In genomic region chr2:65040414-65041261, GRCh38 we compare ENCODE assay signal across 8 cellular contexts. TPM values are rescaled to one million over a fixed set of nuclear protein-coding genes. Genes with fewer than 3 reads are reported as not detected.
A peak's percentile ranks its signal among the peaks of the same experiment; 100 is the strongest.
DNase-seq lines count a peak whose midpoint lies in the region; ATAC-seq and TF ChIP-seq lines count a peak whose summit lies in the region.

No MANE protein-coding gene starts in this region.

- H3K27ac Mint-ChIP-seq in chondrocyte (ENCODE audit: unreplicated experiment) = no peak overlapping the region

- H3K4me3 Mint-ChIP-seq in chondrocyte (ENCODE audit: unreplicated experiment) = peak overlapping the region; percentile 62

- DNase-seq in A172 (ENCODE audit: low spot score) (peak; percentile 87), NCI-H446 treated with DMSO at 0.1 percent for 48 hours (lab: John Stamatoyannopoulos, UW) (peak; percentile 49), chondrocyte (ENCODE audit: low spot score) (no peak)
- peak; percentile 61 to 63 for DNase-seq in activated CD4-positive, alpha-beta T cell treated with anti-CD3 and anti-CD28 coated beads for 24 hours (ENCODE audit: low read depth in 2 of 2)
- DNase-seq in stimulated activated CD4-positive, alpha-beta T cell treated with anti-CD3 and anti-CD28 coated beads, Interleukin-4, amount 100 ng/mL, for 4 hours = peak; percentile 57 to 70

- H3K4me3 ChIP-seq in liver (ENCODE audit: low read depth in 1 of 3, low read length in 3 of 3) = no peak overlapping the region

- ATAC-seq in GM18502 (IDR thresholded peaks at IDR 0.05; ENCODE audit: poor library complexity, unreplicated experiment) (peak; percentile 76), HG03175 (IDR thresholded peaks at IDR 0.05; ENCODE audit: unreplicated experiment) (peak; percentile 86)

- H3K9ac ChIP-seq in liver (ENCODE audit: low read depth in 1 of 2, low read length in 2 of 2) = peak overlapping the region in 1 of 2 donors; percentile 39

- peaks cover 22% of the 10 kb centered on the region for H3K4me1 Mint-ChIP-seq in chondrocyte (ENCODE audit: low read depth)

- H3K4me1 ChIP-seq in liver (ENCODE audit: control insufficient read depth in 4 of 4, insufficient read depth in 4 of 4, low read length in 3 of 4) = peaks cover 0 to 5% (median 4%) of the 10 kb centered on the region in 4 donors

- peaks cover 2% of the 10 kb centered on the region for H3K36me3 Mint-ChIP-seq in chondrocyte (ENCODE audit: low read depth)

- 27% methylated on average over 13 of the region's 13 CpGs for WGBS in liver

- H3K9me3 Mint-ChIP-seq in chondrocyte (ENCODE audit: low read depth) = no peaks in the 10 kb centered on the region

- H3K27ac ChIP-seq in liver (ENCODE audit: low read depth in 1 of 2, low read length in 2 of 2) = no peak overlapping the region

- H3K9me3 ChIP-seq in liver (ENCODE audit: control insufficient read depth in 4 of 4, low read length in 3 of 4) = peaks cover 0 to 3% (median 0%) of the 10 kb centered on the region in 4 donors

- H3K27me3 ChIP-seq in liver (ENCODE audit: control insufficient read depth in 4 of 4, insufficient read depth in 4 of 4, low read length in 3 of 4) = no peaks in the 10 kb centered on the region

- TF ChIP-seq CTCF in chondrocyte (IDR thresholded peaks at IDR 0.05) (peak; percentile 95), liver (IDR thresholded peaks at IDR 0.05; ENCODE audit: low read depth, low read length, missing input control) (peak; percentile 99)

- H3K27me3 Mint-ChIP-seq in chondrocyte (ENCODE audit: low read depth) = no peaks in the 10 kb centered on the region

- no peaks in the 10 kb centered on the region for H3K36me3 ChIP-seq in liver (ENCODE audit: control insufficient read depth in 4 of 4, insufficient read depth in 3 of 4, low read depth in 1 of 4, low read length in 3 of 4)

- TF ChIP-seq RAD21 in liver (IDR thresholded peaks at IDR 0.05) = peak; percentile 97 to 98

TF ChIP-seq in liver, 16 proteins besides CTCF, POLR2A, EP300 and RAD21:
- TF ChIP-seq JUND (IDR thresholded peaks at IDR 0.05) = no peak
- peak; percentile 8 for TF ChIP-seq FOXA2 (IDR thresholded peaks at IDR 0.05)
- TF ChIP-seq FOXA1 (IDR thresholded peaks at IDR 0.05) = no peak
- TF ChIP-seq, protein P1, sequence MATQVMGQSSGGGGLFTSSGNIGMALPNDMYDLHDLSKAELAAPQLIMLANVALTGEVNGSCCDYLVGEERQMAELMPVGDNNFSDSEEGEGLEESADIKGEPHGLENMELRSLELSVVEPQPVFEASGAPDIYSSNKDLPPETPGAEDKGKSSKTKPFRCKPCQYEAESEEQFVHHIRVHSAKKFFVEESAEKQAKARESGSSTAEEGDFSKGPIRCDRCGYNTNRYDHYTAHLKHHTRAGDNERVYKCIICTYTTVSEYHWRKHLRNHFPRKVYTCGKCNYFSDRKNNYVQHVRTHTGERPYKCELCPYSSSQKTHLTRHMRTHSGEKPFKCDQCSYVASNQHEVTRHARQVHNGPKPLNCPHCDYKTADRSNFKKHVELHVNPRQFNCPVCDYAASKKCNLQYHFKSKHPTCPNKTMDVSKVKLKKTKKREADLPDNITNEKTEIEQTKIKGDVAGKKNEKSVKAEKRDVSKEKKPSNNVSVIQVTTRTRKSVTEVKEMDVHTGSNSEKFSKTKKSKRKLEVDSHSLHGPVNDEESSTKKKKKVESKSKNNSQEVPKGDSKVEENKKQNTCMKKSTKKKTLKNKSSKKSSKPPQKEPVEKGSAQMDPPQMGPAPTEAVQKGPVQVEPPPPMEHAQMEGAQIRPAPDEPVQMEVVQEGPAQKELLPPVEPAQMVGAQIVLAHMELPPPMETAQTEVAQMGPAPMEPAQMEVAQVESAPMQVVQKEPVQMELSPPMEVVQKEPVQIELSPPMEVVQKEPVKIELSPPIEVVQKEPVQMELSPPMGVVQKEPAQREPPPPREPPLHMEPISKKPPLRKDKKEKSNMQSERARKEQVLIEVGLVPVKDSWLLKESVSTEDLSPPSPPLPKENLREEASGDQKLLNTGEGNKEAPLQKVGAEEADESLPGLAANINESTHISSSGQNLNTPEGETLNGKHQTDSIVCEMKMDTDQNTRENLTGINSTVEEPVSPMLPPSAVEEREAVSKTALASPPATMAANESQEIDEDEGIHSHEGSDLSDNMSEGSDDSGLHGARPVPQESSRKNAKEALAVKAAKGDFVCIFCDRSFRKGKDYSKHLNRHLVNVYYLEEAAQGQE (IDR thresholded peaks at IDR 0.05) = no peak
- no peak for TF ChIP-seq HNF4G (IDR thresholded peaks at IDR 0.05)
- peak in 1 of 2 donors; percentile 30 for TF ChIP-seq RXRA (IDR thresholded peaks at IDR 0.05)
- no peak for TF ChIP-seq SP1 (IDR thresholded peaks at IDR 0.05)
- TF ChIP-seq EGR1 (IDR thresholded peaks at IDR 0.05; ENCODE audit: low read depth in 2 of 2) = peak; percentile 94 to 95
- TF ChIP-seq YY1 (IDR thresholded peaks at IDR 0.05) = peak; percentile 31
- no peak for TF ChIP-seq NR2F2 (IDR thresholded peaks at IDR 0.05)

RNA-seq across cellular contexts. Expression of gene CEP68, which starts 15.6 kb away (rescaled TPM):
- 6.0 and 10.0 TPM in 2 replicates for total RNA-seq in A172 (2014; rRNA removed; shearing (Covaris generic))
- total RNA-seq in chondrocyte = 9.0 to 13.0 TPM (median 12.2 TPM) in 3 replicates
- total RNA-seq in liver = 1 to 10 TPM; 2.5 to 5.8 TPM
- 1 to 10 TPM; 2.1 to 5.8 TPM for polyA plus RNA-seq in liver

RNA-seq across cellular contexts. Expression of gene SLC1A4, which starts 51.4 kb away (rescaled TPM):
- 9.8 and 10.9 TPM in 2 replicates for total RNA-seq in A172 (2014; rRNA removed; shearing (Covaris generic))
- total RNA-seq in chondrocyte (40.1 to 139 TPM (median 136 TPM) in 3 replicates), liver (10 to 100 TPM in 1 of 2 donors, 1 to 10 TPM in 1; 8.8 to 23.4 TPM)
- polyA plus RNA-seq in liver = 10 to 100 TPM in 1 of 2 donors, 1 to 10 TPM in 1; 3.4 to 10.5 TPM
